Comparison of ENCODE assay signal across 8 cellular contexts in genomic region chr3:37967252-37967881, GRCh38. TPM values are rescaled to one million over a fixed set of nuclear protein-coding genes. Genes with fewer than 3 reads are reported as not detected.
DNase-seq lines count a peak whose midpoint lies in the region; ATAC-seq and TF ChIP-seq lines count a peak whose summit lies in the region.

No MANE protein-coding gene starts in this region.

- H3K36me3 ChIP-seq in NT2/D1 (ENCODE audit: insufficient read depth, insufficient read length, low read length) (peaks cover 40% of the 10 kb centered on the region), neuronal stem cell (replicated peaks in 1 of 2; ENCODE audit: control insufficient read depth in 2 of 2, insufficient read depth in 2 of 2, low read length in 2 of 2) (peaks cover 7 to 26% of the 10 kb centered on the region in 2 donors), tibial artery (peaks cover 10 to 51% (median 15%) of the 10 kb centered on the region in 3 donors)

- no peak overlapping the region for H2BK120ac ChIP-seq in neuronal stem cell (ENCODE audit: low read depth, low read length)

- H2AFZ ChIP-seq in neuronal stem cell (ENCODE audit: low read length): no peak overlapping the region

- H3K4me1 ChIP-seq in NT2/D1 (ENCODE audit: insufficient read depth, insufficient read length) (no peaks in the 10 kb centered on the region), neuronal stem cell (ENCODE audit: control insufficient read depth in 2 of 2, insufficient read depth in 1 of 2, low read depth in 1 of 2, low read length in 2 of 2) (no peaks in the 10 kb centered on the region), tibial artery (peaks cover 0 to 27% (median 6%) of the 10 kb centered on the region in 4 donors)

- no peak overlapping the region for H4K91ac ChIP-seq in neuronal stem cell (ENCODE audit: low read depth, low read length, poor library complexity)

- no CpG with 5 or more reads among the region's 7 CpGs for WGBS in neuronal stem cell (ENCODE audit: extremely low coverage in 2 of 2, insufficient read length in 2 of 2, insufficient replicate concordance in 1 of 2), 2 donors

- no peak overlapping the region for H3K18ac ChIP-seq in neuronal stem cell (ENCODE audit: low read length)

- H2BK15ac ChIP-seq in neuronal stem cell (ENCODE audit: low read length): no peak overlapping the region

- peak; percentile 79 for ATAC-seq in HG02610 (IDR thresholded peaks at IDR 0.05; ENCODE audit: unreplicated experiment)

- no peak overlapping the region for H4K8ac ChIP-seq in neuronal stem cell (ENCODE audit: low read depth, low read length)

- H2BK12ac ChIP-seq in neuronal stem cell (ENCODE audit: low read length): no peak overlapping the region

- H3K27me3 ChIP-seq in NT2/D1 (ENCODE audit: insufficient read depth, insufficient read length) (no peaks in the 10 kb centered on the region), neuronal stem cell (ENCODE audit: control insufficient read depth in 3 of 3, insufficient read depth in 3 of 3, low read depth in 1 of 3, low read length in 3 of 3) (no peaks in the 10 kb centered on the region), tibial artery (no peaks in the 10 kb centered on the region)

- no peak overlapping the region for H3K4me3 ChIP-seq in NT2/D1 (ENCODE audit: insufficient read length, low read depth)
- H3K4me3 ChIP-seq in neuronal stem cell (ENCODE audit: low read length in 2 of 2): no peak overlapping the region
- H3K4me3 ChIP-seq in tibial artery: no peak overlapping the region

- H3K4me2 ChIP-seq in neuronal stem cell (ENCODE audit: insufficient read depth, low read length, poor library complexity, severe bottlenecking): no peak overlapping the region

- no peak overlapping the region for H3K4ac ChIP-seq in neuronal stem cell (ENCODE audit: low read length)

- no peak overlapping the region for H3K14ac ChIP-seq in neuronal stem cell (ENCODE audit: low read length)

- no peak overlapping the region for H3K23ac ChIP-seq in neuronal stem cell (ENCODE audit: low read depth, low read length, poor library complexity)

- no peak overlapping the region for H3K27ac ChIP-seq in neuronal stem cell (replicated peaks; ENCODE audit: low read length)
- no peak overlapping the region for H3K27ac ChIP-seq in tibial artery

- TF ChIP-seq CTCF in tibial artery (IDR thresholded peaks at IDR 0.05): peak; percentile 83 to 84

- H3K79me1 ChIP-seq in neuronal stem cell (ENCODE audit: low read depth, low read length): no peaks in the 10 kb centered on the region

- DNase-seq in NCI-H146 (lab: John Stamatoyannopoulos, UW) (peak; percentile 44), NCI-H146 treated with DMSO at 0.1 percent for 48 hours (lab: John Stamatoyannopoulos, UW; ENCODE audit: unreplicated experiment) (no peak), NT2/D1 (ENCODE audit: low read depth, low spot score) (peak; percentile 46), activated T-cell treated with anti-CD3 and anti-CD28 coated beads for 48 hours (ENCODE audit: low read depth) (peak; percentile 47), fibroblast of peridontal ligament (ENCODE audit: extremely low read depth) (peak; percentile 69), neuronal stem cell (ENCODE audit: low spot score) (peak; percentile 38), tibial artery (peak; percentile 68 to 81)

- intact Hi-C loops in tibial artery (cut with DNase I; ENCODE audit: low total_unique reads): loop anchor here (2.0 kb wide), 1 partner anchor 113 kb away; no protein-coding TSS in a partner anchor

- H3K9me3 ChIP-seq in NT2/D1 (ENCODE audit: insufficient read depth, low read length) (no peaks in the 10 kb centered on the region), neuronal stem cell (replicated peaks in 1 of 2; ENCODE audit: control insufficient read depth in 2 of 2, insufficient read depth in 1 of 2, low read depth in 1 of 2, low read length in 2 of 2) (no peaks in the 10 kb centered on the region), tibial artery (no peaks in the 10 kb centered on the region)

- no peak overlapping the region for H3K9ac ChIP-seq in NT2/D1 (ENCODE audit: insufficient read length, low read depth)
- H3K9ac ChIP-seq in neuronal stem cell (ENCODE audit: low read depth, low read length, poor library complexity): peak overlapping the region; percentile 54

- H2BK5ac ChIP-seq in neuronal stem cell (ENCODE audit: low read length): no peak overlapping the region

- H2AK5ac ChIP-seq in neuronal stem cell (ENCODE audit: low read depth, low read length): no peak overlapping the region

RNA-seq across cellular contexts. Expression of gene VILL, which starts 23.2 kb away (rescaled TPM):
- polyA plus RNA-seq in neuronal stem cell (2013, experiment 1 of 2): 2.0 TPM
- polyA plus RNA-seq in neuronal stem cell (2013, experiment 2 of 2): 1.7 TPM
